In genomic region chr16:66872927-66873684, GRCh38 we compare ENCODE assay signal across 1 cellular context.
TF ChIP-seq lines count a peak whose summit lies in the region.

No MANE protein-coding gene starts in this region.

TF ChIP-seq in H1, 55 proteins besides CTCF, POLR2A, EP300 and RAD21:
- TF ChIP-seq GABPA (IDR thresholded peaks at IDR 0.05; ENCODE audit: borderline replicate concordance, insufficient read depth, low read length) = peak; percentile 57; the same call in 1 of the 2 replicates
- TF ChIP-seq YY1 (IDR thresholded peaks at IDR 0.05; ENCODE audit: low read depth, low read length) = 0 out of 2 replicates have a peak, but pooled peaks have one; percentile 25
- peak; percentile 80 for TF ChIP-seq CREB1 (IDR thresholded peaks at IDR 0.05)
- peak; percentile 67 for TF ChIP-seq ASH2L (IDR thresholded peaks at IDR 0.05; ENCODE audit: low read length)
- no peak for TF ChIP-seq HDAC6 (IDR thresholded peaks at IDR 0.05; ENCODE audit: low read depth, low read length)
- no peak for TF ChIP-seq KDM5A (IDR thresholded peaks at IDR 0.05; ENCODE audit: low read length)
- peak; percentile 43 for TF ChIP-seq TAF7 (optimal IDR thresholded peaks at IDR 0.05; ENCODE audit: borderline replicate concordance, low read depth, low read length)
- TF ChIP-seq MAX (IDR thresholded peaks at IDR 0.05) = peak; percentile 91
- peak; percentile 67; the same call in 1 of the 2 replicates for TF ChIP-seq KDM1A (IDR thresholded peaks at IDR 0.05; ENCODE audit: borderline replicate concordance, low read length)
- TF ChIP-seq RFX5 (IDR thresholded peaks at IDR 0.05; ENCODE audit: borderline replicate concordance, low read depth, low read length) = no peak
- peak; percentile 71 for TF ChIP-seq E2F6 (IDR thresholded peaks at IDR 0.05)
- TF ChIP-seq TAF1 (IDR thresholded peaks at IDR 0.05; ENCODE audit: low read depth, low read length) = peak; percentile 64; the same call in 1 of the 2 replicates
- peak; percentile 23; the same call in 1 of the 2 replicates for TF ChIP-seq TBP (IDR thresholded peaks at IDR 0.05; ENCODE audit: low read depth, low read length)
- TF ChIP-seq RBBP5 (IDR thresholded peaks at IDR 0.05; ENCODE audit: borderline replicate concordance, low read depth, low read length) = no peak; the same call in 1 of the 2 replicates
